Comparison of ENCODE assay signal across 8 cellular contexts in genomic region chrX:136168929-136169735, GRCh38. TPM values are rescaled to one million over a fixed set of nuclear protein-coding genes. Genes with fewer than 3 reads are reported as not detected.
DNase-seq lines count a peak whose midpoint lies in the region; ATAC-seq, FAIRE-seq and TF ChIP-seq lines count a peak whose summit lies in the region.

No MANE protein-coding gene starts in this region.

- TF ChIP-seq POLR2A in H54 (IDR thresholded peaks at IDR 0.05; ENCODE audit: low read depth, low read length): no peak

- peak overlapping the region; percentile 65 for H3K9ac ChIP-seq in GM23248

- H3K27ac ChIP-seq in GM23248 (peak overlapping the region; percentile 81), psoas muscle (peak overlapping the region; percentile 95)

- DNase-seq in GM23248: peak; percentile 86
- DNase-seq in SK-N-DZ (ENCODE audit: low spot score): peak; percentile 51
- DNase-seq in glomerular endothelial cell (ENCODE audit: extremely low read depth, low read depth, low spot score): peak; percentile 68
- peak; percentile 37 to 64 for DNase-seq in psoas muscle
- DNase-seq in activated naive CD4-positive, alpha-beta T cell treated with Interleukin-2 at 50 U/mL for 16 hours: no peak
- DNase-seq in H54 (ENCODE audit: insufficient read length, low spot score): no peak
- DNase-seq in NCI-H128 (lab: John Stamatoyannopoulos, UW; ENCODE audit: unreplicated experiment): no peak
- no peak for DNase-seq in stimulated activated CD4-positive, alpha-beta T cell treated with anti-CD3 and anti-CD28 coated beads, Interleukin-4, amount 100 ng/mL, for 4 hours

- peaks cover 9% of the 10 kb centered on the region for H3K79me2 ChIP-seq in GM23248 (ENCODE audit: insufficient read depth)

- no peak overlapping the region for H2AFZ ChIP-seq in GM23248

- no peaks in the 10 kb centered on the region for H3K36me3 ChIP-seq in GM23248 (ENCODE audit: low read depth)
- H3K36me3 ChIP-seq in psoas muscle (ENCODE audit: insufficient read depth in 1 of 2, low read depth in 1 of 2): no peaks in the 10 kb centered on the region

- WGBS in GM23248 (ENCODE audit: low coverage in 1 of 2, low lambda C conversion rate in 2 of 2, missing lambda C conversion rate in 2 of 2), 2 experiments: 14 to 19% methylated on average over 16 of the region's 17 CpGs
- WGBS in psoas muscle, 3 donors: 17 to 36% (median 17%) methylated on average over 17 of the region's 17 CpGs

- intact Hi-C loops in psoas muscle (cut with DNase I): loop anchor here (5.0 to 10.0 kb wide), 3 partner anchors 114 to 408 kb away; partner anchors contain the start of gene HTATSF1 (in 1 of the 2)

- no peaks in the 10 kb centered on the region for H3K9me2 ChIP-seq in GM23248 (ENCODE audit: insufficient read depth)

- no peak for FAIRE-seq in H54 (lab: Jason Lieb, UNC)

- peaks cover 13% of the 10 kb centered on the region; the same call in 1 of the 2 replicates for H3F3A ChIP-seq in GM23248 (ENCODE audit: insufficient read depth)

- no peak for TF ChIP-seq CTCF in psoas muscle (IDR thresholded peaks at IDR 0.05)

- ATAC-seq in psoas muscle: peak; percentile 62 to 78 (median 70)

- H3K4me1 ChIP-seq in GM23248 (ENCODE audit: insufficient read depth): peaks cover 29% of the 10 kb centered on the region
- peaks cover 15% of the 10 kb centered on the region for H3K4me1 ChIP-seq in psoas muscle

- no peaks in the 10 kb centered on the region for H3K27me3 ChIP-seq in GM23248 (replicated peaks; ENCODE audit: insufficient read depth)
- peaks cover 0 to 8% (median 0%) of the 10 kb centered on the region in 3 donors for H3K27me3 ChIP-seq in psoas muscle (ENCODE audit: insufficient read depth in 3 of 3, low read length in 2 of 3)

- H3K4me2 ChIP-seq in GM23248 (ENCODE audit: unreplicated experiment): peak overlapping the region; percentile 64

- in situ Hi-C loops in GM23248 (cut with MboI): no loop called here

- H3K4me3 ChIP-seq in GM23248 (peak overlapping the region; percentile 43; the same call in 1 of the 2 replicates), psoas muscle (peak overlapping the region; percentile 52)

- no peaks in the 10 kb centered on the region for H4K20me1 ChIP-seq in GM23248 (ENCODE audit: insufficient read depth)

- H3K9me3 ChIP-seq in GM23248 (ENCODE audit: low read depth) (no peaks in the 10 kb centered on the region), psoas muscle (no peaks in the 10 kb centered on the region)

RNA-seq across cellular contexts. Expression of gene FHL1, which starts 21.8 kb away (rescaled TPM):
- 57.5 and 63.2 TPM in 2 replicates for total RNA-seq in GM23248 (2014; rRNA removed; shearing (Covaris generic))
- 55.1 and 55.8 TPM in 2 replicates for polyA plus RNA-seq in GM23248 (2016; fragmentation: Nextera tagmentation; extraction: Ambion mirVana)
- 133 and 156 TPM in 2 replicates for polyA plus RNA-seq in SK-N-DZ (2014; cell fraction: cytosol; rRNA removed)
- 122 and 158 TPM in 2 replicates for polyA plus RNA-seq in SK-N-DZ (2014; cell fraction: nucleus; rRNA removed)
- 68.3 and 82.2 TPM in 2 replicates for total RNA-seq in glomerular endothelial cell
- total RNA-seq in psoas muscle: 1,000 to 10,000 TPM; 6,074 to 8,382 (median 6,962) TPM
- 1,000 to 10,000 TPM in 2 of 3 donors, 100 to 1,000 TPM in 1; 325 to 4,774 (median 2,961) TPM for polyA plus RNA-seq in psoas muscle

Comparison
In these comparisons a context has a peak if more than half of its experiments do, and no peak if none do; other contexts are left out.
1. DNase-seq: peak in GM23248 (single experiment), SK-N-DZ (single experiment), glomerular endothelial cell (single experiment) and psoas muscle (2 of 2); none in activated naive CD4-positive, alpha-beta T cell treated with Interleukin-2 at 50 U/mL for 16 hours (single experiment), H54 (single experiment), NCI-H128 (single experiment) and stimulated activated CD4-positive, alpha-beta T cell treated with anti-CD3 and anti-CD28 coated beads, Interleukin-4, amount 100 ng/mL, for 4 hours (0 of 2).
2. RNA of gene FHL1, which starts 21.8 kb away (total RNA-seq): 6,074 to 8,382 TPM in psoas muscle; 68.3 to 82.2 TPM in glomerular endothelial cell and 57.5 to 63.2 TPM in GM23248; every median in the first group is over 10 times any median in the second.